Comparison of ENCODE assay signal across 26 cellular contexts in the genomic region with DNA sequence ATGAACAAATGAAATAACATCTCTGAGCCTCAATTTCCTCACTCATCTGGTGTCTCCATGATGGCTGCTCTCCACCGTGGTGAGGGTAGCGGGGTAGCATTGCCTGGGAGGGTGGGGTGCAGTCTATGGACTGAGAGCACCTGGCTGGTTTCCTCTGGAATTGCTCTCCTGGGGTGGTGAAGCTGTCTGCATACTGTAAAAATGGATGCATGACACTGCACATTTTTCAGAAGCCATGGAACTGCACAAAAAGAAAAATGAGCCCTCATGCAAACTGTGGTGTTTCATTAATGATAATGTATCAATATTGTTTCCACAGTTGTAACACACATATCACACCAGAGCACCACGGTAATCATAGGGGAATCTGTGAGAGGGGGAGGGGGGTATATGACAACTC. TPM values are rescaled to one million over a fixed set of nuclear protein-coding genes. Genes with fewer than 3 reads are reported as not detected.
DNase-seq lines count a peak whose midpoint lies in the region; ATAC-seq, FAIRE-seq and TF ChIP-seq lines count a peak whose summit lies in the region.
"Had no signal": no experiment of that assay in that cellular context is flagged by ENCODE, and none has a peak within 500 bp of the region (broad histone marks: within the 10 kb centered on the region; RNA-seq: fewer than 3 reads in every experiment).

No MANE protein-coding gene starts in this region.

- H3K9ac ChIP-seq in HepG2 (ENCODE audit: insufficient read depth, low read depth, low read length) (no peak overlapping the region), astrocyte (ENCODE audit: low read length) (no peak overlapping the region)
- H3K9ac ChIP-seq: parathyroid adenoma had no signal

- H3K9me3 Mint-ChIP-seq in astrocyte (ENCODE audit: unreplicated experiment) (peaks cover 5% of the 10 kb centered on the region), nephron (peaks cover 8% of the 10 kb centered on the region)
- H3K9me3 Mint-ChIP-seq: activated B cell treated with CpG ODN at 0.5 μM for 24 hours had no signal

- no TSS peak for BruUV-seq in HepG2 (replicated peaks; lab: Mats Ljungman, UMichigan)

- TF ChIP-seq CTCF in HepG2 (CRISPR knock-in tag; IDR thresholded peaks at IDR 0.05), result no peak
- TF ChIP-seq CTCF in right lobe of liver (IDR thresholded peaks at IDR 0.05), result no peak
- TF ChIP-seq CTCF in astrocyte (IDR thresholded peaks at IDR 0.05; ENCODE audit: insufficient read depth, low read depth, low read length), result no peak
- no peak for TF ChIP-seq CTCF in nephron (IDR thresholded peaks at IDR 0.05; ENCODE audit: unreplicated experiment in 3 of 3)
- no peak for TF ChIP-seq CTCF in esophagus muscularis mucosa (IDR thresholded peaks at IDR 0.05)

- no peak overlapping the region for H3K27ac ChIP-seq in HepG2 (ENCODE audit: extremely low read length, insufficient read depth, low read length)
- no peak overlapping the region for H3K27ac ChIP-seq in right lobe of liver
- no peak overlapping the region for H3K27ac ChIP-seq in astrocyte (ENCODE audit: low read depth, low read length)
- no peak overlapping the region for H3K27ac ChIP-seq in effector memory CD4-positive, alpha-beta T cell (ENCODE audit: insufficient read depth, low read length, poor library complexity, severe bottlenecking)
- H3K27ac ChIP-seq in esophagus muscularis mucosa (replicated peaks in 1 of 4), result peak overlapping the region in 1 of 4 donors; percentile 69
- H3K27ac ChIP-seq: parathyroid adenoma had no signal

- in situ Hi-C loops in HepG2 (cut with HindIII; ENCODE audit: extremely low pct_ligation_motif_present, low pct_unique_long_range_greater_than_20kb), result no loop called here

- no peak for FAIRE-seq in HepG2 (lab: Jason Lieb, UNC)
- no peak for FAIRE-seq in astrocyte (lab: Jason Lieb, UNC)

- no peak for TF ChIP-seq EP300 in HepG2 (IDR thresholded peaks at IDR 0.05; ENCODE audit: low read depth in 2 of 2, low read length in 2 of 2)
- no peak for TF ChIP-seq EP300 in HepG2 (CRISPR knock-in tag; IDR thresholded peaks at IDR 0.05; ENCODE audit: borderline replicate concordance)
- TF ChIP-seq EP300 in esophagus muscularis mucosa (IDR thresholded peaks at IDR 0.05), result no peak

- H3K4me1 Mint-ChIP-seq in astrocyte (ENCODE audit: low read depth, unreplicated experiment) (peaks cover 35% of the 10 kb centered on the region), nephron (peaks cover 22% of the 10 kb centered on the region)

- POLR2A ChIA-PET in HepG2 (lab: Yijun Ruan, JAX), result interaction anchor here (2.2 to 3.1 kb wide), 2 partner anchors 13 to 19 kb away, joined by 4 to 25 read pairs; no protein-coding TSS in a partner anchor

- no peaks in the 10 kb centered on the region for H3K79me2 ChIP-seq in HepG2 (ENCODE audit: insufficient read depth, low read length)
- no peaks in the 10 kb centered on the region for H3K79me2 ChIP-seq in astrocyte (ENCODE audit: insufficient read depth, low read length)
- H3K79me2 ChIP-seq: parathyroid adenoma had no signal

- 36% methylated on average over 3 of the region's 3 CpGs for WGBS in HepG2 (ENCODE audit: low lambda C conversion rate)
- 40% methylated on average over 2 of the region's 3 CpGs for WGBS in right lobe of liver (ENCODE audit: insufficient coverage, low coverage, low lambda C conversion rate, missing lambda C conversion rate)
- WGBS in esophagus muscularis mucosa, result 34% methylated on average over 3 of the region's 3 CpGs

- no peak for TF ChIP-seq POLR2A in HepG2 (IDR thresholded peaks at IDR 0.05; ENCODE audit: insufficient read depth in 1 of 2, low read depth in 2 of 2, low read length in 2 of 2)
- TF ChIP-seq POLR2A in right lobe of liver (IDR thresholded peaks at IDR 0.05), result no peak
- TF ChIP-seq POLR2A in esophagus muscularis mucosa (IDR thresholded peaks at IDR 0.05; ENCODE audit: low read depth), result no peak

- H3K4me3 Mint-ChIP-seq in astrocyte (ENCODE audit: unreplicated experiment), result peak overlapping the region; percentile 40
- no peak overlapping the region for H3K4me3 Mint-ChIP-seq in nephron
- H3K4me3 Mint-ChIP-seq: activated B cell treated with CpG ODN at 0.5 μM for 24 hours, immature natural killer cell, natural killer cell had no signal

- H3K27me3 Mint-ChIP-seq in astrocyte (ENCODE audit: low read depth, unreplicated experiment) (no peaks in the 10 kb centered on the region), nephron (ENCODE audit: low read depth) (peaks cover 9% of the 10 kb centered on the region)
- H3K27me3 Mint-ChIP-seq: activated B cell treated with CpG ODN at 0.5 μM for 24 hours had no signal

- H3K36me3 Mint-ChIP-seq in astrocyte (ENCODE audit: low read depth, unreplicated experiment) (no peaks in the 10 kb centered on the region), nephron (ENCODE audit: low read depth) (no peaks in the 10 kb centered on the region)
- H3K36me3 Mint-ChIP-seq: activated naive CD4-positive, alpha-beta T cell treated with anti-CD3 and anti-CD28 coated beads, Interleukin-2, amount 50 U/mL, for 72 hours; natural killer cell had no signal

- no peaks in the 10 kb centered on the region; a peak in 1 of 5 replicates for H3K27me3 ChIP-seq in HepG2 (ENCODE audit: control insufficient read depth in 1 of 2, insufficient read depth in 2 of 2, low read length in 2 of 2)
- no peaks in the 10 kb centered on the region for H3K27me3 ChIP-seq in right lobe of liver
- H3K27me3 ChIP-seq in astrocyte (ENCODE audit: insufficient read depth, low read length), result no peaks in the 10 kb centered on the region
- H3K27me3 ChIP-seq in effector memory CD4-positive, alpha-beta T cell (replicated peaks; ENCODE audit: control insufficient read depth, insufficient read depth, low read length, poor library complexity, severe bottlenecking), result no peaks in the 10 kb centered on the region
- peaks cover 0 to 22% (median 0%) of the 10 kb centered on the region in 4 donors for H3K27me3 ChIP-seq in esophagus muscularis mucosa
- H3K27me3 ChIP-seq: ascending aorta had no signal

- H3K4me3 ChIP-seq in HepG2 (replicated peaks in 1 of 3; ENCODE audit: insufficient read depth in 1 of 3, low read depth in 2 of 3, low read length in 3 of 3), result no peak overlapping the region
- no peak overlapping the region for H3K4me3 ChIP-seq in right lobe of liver
- H3K4me3 ChIP-seq in astrocyte (ENCODE audit: insufficient read depth, low read depth, low read length), result no peak overlapping the region
- no peak overlapping the region for H3K4me3 ChIP-seq in effector memory CD4-positive, alpha-beta T cell (ENCODE audit: insufficient read depth, low read depth, low read length, poor library complexity, severe bottlenecking)
- H3K4me3 ChIP-seq in esophagus muscularis mucosa, result no peak overlapping the region
- H3K4me3 ChIP-seq: ascending aorta, sigmoid colon had no signal

- H3K4me1 ChIP-seq in HepG2 (ENCODE audit: insufficient read depth, low read length) (peaks cover 81% of the 10 kb centered on the region), right lobe of liver (no peaks in the 10 kb centered on the region), astrocyte (ENCODE audit: insufficient read depth, low read length) (peaks cover 26% of the 10 kb centered on the region), esophagus muscularis mucosa (peaks cover 32 to 47% (median 38%) of the 10 kb centered on the region in 4 donors)
- no peaks in the 10 kb centered on the region for H3K4me1 ChIP-seq in effector memory CD4-positive, alpha-beta T cell (ENCODE audit: control insufficient read depth, insufficient read depth, low read length, poor library complexity, severe bottlenecking)
- H3K4me1 ChIP-seq: ascending aorta, parathyroid adenoma had no signal

- H4K20me1 ChIP-seq in HepG2 (ENCODE audit: insufficient read depth, low read length) (no peaks in the 10 kb centered on the region), astrocyte (ENCODE audit: insufficient read depth, low read length) (no peaks in the 10 kb centered on the region)

- no peak for TF ChIP-seq RAD21 in HepG2 (CRISPR knock-in tag; IDR thresholded peaks at IDR 0.05)

- no peak overlapping the region for H3K4me2 ChIP-seq in HepG2 (ENCODE audit: low read depth, low read length)
- peak overlapping the region; percentile 39 for H3K4me2 ChIP-seq in astrocyte (ENCODE audit: low read length)

- ATAC-seq in HepG2 (no peak), right lobe of liver (no peak), HG03196 (IDR thresholded peaks at IDR 0.05; ENCODE audit: unreplicated experiment) (no peak)
- ATAC-seq: activated naive CD4-positive, alpha-beta T cell treated with anti-CD3 and anti-CD28 coated beads, Interleukin-2, amount 50 U/mL, for 72 hours; left lobe of liver; natural killer cell had no signal

- no peaks in the 10 kb centered on the region for H3K36me3 ChIP-seq in HepG2 (replicated peaks in 1 of 2; ENCODE audit: control insufficient read depth in 1 of 2, insufficient read depth in 2 of 2, low read length in 2 of 2)
- H3K36me3 ChIP-seq in right lobe of liver, result no peaks in the 10 kb centered on the region
- no peaks in the 10 kb centered on the region for H3K36me3 ChIP-seq in astrocyte (ENCODE audit: insufficient read depth, low read length)
- no peaks in the 10 kb centered on the region for H3K36me3 ChIP-seq in effector memory CD4-positive, alpha-beta T cell (ENCODE audit: control insufficient read depth, insufficient read depth, low read length)
- H3K36me3 ChIP-seq in esophagus muscularis mucosa, result no peaks in the 10 kb centered on the region
- H3K36me3 ChIP-seq: ascending aorta, sigmoid colon had no signal

- H3K9me3 ChIP-seq in HepG2 (ENCODE audit: low read length) (no peaks in the 10 kb centered on the region), right lobe of liver (no peaks in the 10 kb centered on the region), astrocyte (ENCODE audit: insufficient read depth, low read depth, low read length) (no peaks in the 10 kb centered on the region), esophagus muscularis mucosa (peaks cover 0 to 3% (median 0%) of the 10 kb centered on the region in 4 donors)
- H3K9me3 ChIP-seq in effector memory CD4-positive, alpha-beta T cell (ENCODE audit: control insufficient read depth, low read length), result no peaks in the 10 kb centered on the region
- H3K9me3 ChIP-seq: ascending aorta, Caco-2 had no signal

- H2AFZ ChIP-seq in HepG2 (ENCODE audit: low read length) (no peak overlapping the region), astrocyte (ENCODE audit: low read depth, low read length) (no peak overlapping the region)
- H2AFZ ChIP-seq: parathyroid adenoma had no signal

- CTCF ChIA-PET in HepG2 (lab: Yijun Ruan, JAX; ENCODE audit: low intra/inter-chr PET ratio, low total read pairs), result interaction anchor here (2.0 kb wide), 1 partner anchor 19 kb away, joined by 24 read pairs; no protein-coding TSS in a partner anchor

- DNase-seq in HepG2 (ENCODE audit: low spot score) (no peak), right lobe of liver (no peak), astrocyte (ENCODE audit: low read depth) (no peak), NCI-H2029 (lab: John Stamatoyannopoulos, UW) (no peak), esophagus muscularis mucosa (ENCODE audit: extremely low spot score) (no peak)
- DNase-seq in effector memory CD4-positive, alpha-beta T cell, result no peak
- DNase-seq: activated B cell treated with CpG ODN at 0.5 μM for 24 hours; activated CD4-positive, alpha-beta T cell treated with anti-CD3 and anti-CD28 coated beads, Interleukin-2, amount 50 U/mL, for 4 hours; activated CD8-positive, alpha-beta memory T cell treated with anti-CD3 and anti-CD28 coated beads, Interleukin-2, amount 50 U/mL, for 4 hours; C1 segment of cervical spinal cord; Caco-2; central memory CD4-positive, alpha-beta T cell; DMS79; hippocampal formation; immature natural killer cell; natural killer cell; NCI-H1694 treated with DMSO at 0.1 percent for 48 hours; NCI-H526 treated with DMSO at 0.1 percent for 48 hours; sigmoid colon; stimulated activated CD8-positive, alpha-beta memory T cell treated with anti-CD3 and anti-CD28 coated beads, Interleukin-4, amount 100 ng/mL, for 48 hours had no signal

- intact Hi-C loops in HepG2 (cut with micrococcal nuclease; ENCODE audit: unreplicated experiment), result no loop called here
- intact Hi-C loops in right lobe of liver (cut with DNase I), result no loop called here
- intact Hi-C loops in esophagus muscularis mucosa (cut with DNase I), result no loop called here

- H3K27ac Mint-ChIP-seq in astrocyte (ENCODE audit: unreplicated experiment), result peak overlapping the region; percentile 73
- peak overlapping the region; percentile 65 to 90 (median 74) for H3K27ac Mint-ChIP-seq in nephron
- H3K27ac Mint-ChIP-seq: activated B cell treated with CpG ODN at 0.5 μM for 24 hours, immature natural killer cell, natural killer cell had no signal

RNA-seq across cellular contexts. Expression of gene ITPR3, which starts 12.1 kb away (rescaled TPM):
- total RNA-seq in HepG2 (2016; rRNA removed; fragmentation: Illumina TruSeq; extraction: Trizol) (3.4 and 3.8 TPM in 2 replicates), right lobe of liver (1 to 10 TPM in 4 of 6 experiments, under 1 TPM in 2; 0.79 to 3.5 (median 1.6) TPM), astrocyte (17.7 and 21.3 TPM in 2 replicates), esophagus muscularis mucosa (10 to 100 TPM; 12.1 to 24.9 (median 20.5) TPM)
- 0.30 and 0.44 TPM in 2 replicates for total RNA-seq in HepG2 (2016; cell fraction: cytosol; rRNA removed; fragmentation: Illumina TruSeq; extraction: Trizol; ENCODE audit: low read depth)
- total RNA-seq in HepG2 (2016; cell fraction: insoluble cytoplasmic fraction; rRNA removed; fragmentation: Illumina TruSeq; extraction: Trizol), result 2.6 and 4.1 TPM in 2 replicates
- total RNA-seq in HepG2 (2016; cell fraction: membrane; rRNA removed; fragmentation: Illumina TruSeq; extraction: Trizol), result 1.5 and 1.7 TPM in 2 replicates
- total RNA-seq in HepG2 (2016; cell fraction: nucleus; rRNA removed; fragmentation: Illumina TruSeq; extraction: Trizol), result 5.0 and 5.8 TPM in 2 replicates
- 21.4 and 27.4 TPM in 2 replicates for polyA plus RNA-seq in HepG2 (2011; rRNA removed)
- polyA plus RNA-seq in HepG2 (2011; cell fraction: cytosol; rRNA removed), result 11.6 and 15.9 TPM in 2 replicates
- polyA plus RNA-seq in HepG2 (2011; cell fraction: nucleus; rRNA removed), result 175 and 242 TPM in 2 replicates
- polyA plus RNA-seq in HepG2 (2012), result 10.0 and 18.8 TPM in 2 replicates
- polyA plus RNA-seq in HepG2 (2016; cell fraction: cytosol; fragmentation: Illumina TruSeq; extraction: Trizol; ENCODE audit: low read depth), result 0.20 and 0.24 TPM in 2 replicates
- polyA plus RNA-seq in HepG2 (2016; cell fraction: insoluble cytoplasmic fraction; fragmentation: Illumina TruSeq; extraction: Trizol; ENCODE audit: low read depth), result 1.6 and 2.3 TPM in 2 replicates
- polyA plus RNA-seq in HepG2 (2016; cell fraction: membrane; fragmentation: Illumina TruSeq; extraction: Trizol; ENCODE audit: low read depth), result 0.54 and 0.78 TPM in 2 replicates
- polyA plus RNA-seq in HepG2 (2016; cell fraction: nucleus; fragmentation: Illumina TruSeq; extraction: Trizol; ENCODE audit: insufficient read depth, low read depth), result 11.8 and 13.7 TPM in 2 replicates
- 47.0 and 79.8 TPM in 2 replicates for polyA minus RNA-seq in HepG2 (2011; rRNA and poly(A)+ RNA removed; ENCODE audit: low replicate concordance)
- polyA minus RNA-seq in HepG2 (2011; cell fraction: cytosol; rRNA and poly(A)+ RNA removed), result 20.4 and 20.8 TPM in 2 replicates
- 36.2 and 39.1 TPM in 2 replicates for polyA minus RNA-seq in HepG2 (2011; cell fraction: nucleus; rRNA and poly(A)+ RNA removed)

RNA-seq across cellular contexts. Expression of gene BAK1, which starts 28.9 kb away (rescaled TPM):
- total RNA-seq in HepG2 (2016; rRNA removed; fragmentation: Illumina TruSeq; extraction: Trizol), result 23.8 and 25.9 TPM in 2 replicates
- 16.2 and 22.7 TPM in 2 replicates for total RNA-seq in HepG2 (2016; cell fraction: cytosol; rRNA removed; fragmentation: Illumina TruSeq; extraction: Trizol; ENCODE audit: low read depth)
- total RNA-seq in HepG2 (2016; cell fraction: insoluble cytoplasmic fraction; rRNA removed; fragmentation: Illumina TruSeq; extraction: Trizol), result 24.2 and 26.8 TPM in 2 replicates
- total RNA-seq in HepG2 (2016; cell fraction: membrane; rRNA removed; fragmentation: Illumina TruSeq; extraction: Trizol), result 40.6 and 46.1 TPM in 2 replicates
- total RNA-seq in HepG2 (2016; cell fraction: nucleus; rRNA removed; fragmentation: Illumina TruSeq; extraction: Trizol), result 11.2 and 14.0 TPM in 2 replicates
- polyA plus RNA-seq in HepG2 (2011; rRNA removed), result 15.0 and 22.2 TPM in 2 replicates
- polyA plus RNA-seq in HepG2 (2011; cell fraction: cytosol; rRNA removed), result 19.9 and 23.5 TPM in 2 replicates
- polyA plus RNA-seq in HepG2 (2011; cell fraction: nucleus; rRNA removed), result 13.5 and 15.1 TPM in 2 replicates
- polyA plus RNA-seq in HepG2 (2012), result 10.2 and 16.3 TPM in 2 replicates
- 21.1 and 27.3 TPM in 2 replicates for polyA plus RNA-seq in HepG2 (2016; cell fraction: cytosol; fragmentation: Illumina TruSeq; extraction: Trizol; ENCODE audit: low read depth)
- 25.7 and 28.6 TPM in 2 replicates for polyA plus RNA-seq in HepG2 (2016; cell fraction: insoluble cytoplasmic fraction; fragmentation: Illumina TruSeq; extraction: Trizol; ENCODE audit: low read depth)
- 36.0 and 39.7 TPM in 2 replicates for polyA plus RNA-seq in HepG2 (2016; cell fraction: membrane; fragmentation: Illumina TruSeq; extraction: Trizol; ENCODE audit: low read depth)
- 24.6 and 25.1 TPM in 2 replicates for polyA plus RNA-seq in HepG2 (2016; cell fraction: nucleus; fragmentation: Illumina TruSeq; extraction: Trizol; ENCODE audit: insufficient read depth, low read depth)
- 38.8 and 50.3 TPM in 2 replicates for polyA minus RNA-seq in HepG2 (2011; rRNA and poly(A)+ RNA removed; ENCODE audit: low replicate concordance)
- 14.0 and 16.7 TPM in 2 replicates for polyA minus RNA-seq in HepG2 (2011; cell fraction: cytosol; rRNA and poly(A)+ RNA removed)
- polyA minus RNA-seq in HepG2 (2011; cell fraction: nucleus; rRNA and poly(A)+ RNA removed), result 7.6 and 8.2 TPM in 2 replicates
- 10 to 100 TPM in 2 of 6 experiments, 1 to 10 TPM in 4; 4.4 to 11.4 (median 6.5) TPM for total RNA-seq in right lobe of liver
- 49.4 and 54.8 TPM in 2 replicates for total RNA-seq in astrocyte
- total RNA-seq in esophagus muscularis mucosa, result 10 to 100 TPM in 3 of 4 donors, 1 to 10 TPM in 1; 9.9 to 13.1 (median 11.7) TPM
